8 cellular contexts compared by ENCODE assay signal in genomic region chr14:105480807-105481801, GRCh38. TPM values are rescaled to one million over a fixed set of nuclear protein-coding genes. Genes with fewer than 3 reads are reported as not detected.
DNase-seq lines count a peak whose midpoint lies in the region; ATAC-seq and TF ChIP-seq lines count a peak whose summit lies in the region.

No MANE protein-coding gene starts in this region.

- DNase-seq in GDM1 (lab: John Stamatoyannopoulos, UW) = peak; percentile 69
- DNase-seq in NCI-H1694 (lab: John Stamatoyannopoulos, UW) = peak; percentile 91
- peak; percentile 85 to 97 (median 85) for DNase-seq in T-helper 17 cell
- DNase-seq in amygdala (lab: John Stamatoyannopoulos, UW) = peak; percentile 53 to 98 (median 88)
- DNase-seq in left ventricle myocardium superior = peak; percentile 94
- DNase-seq in vagina (ENCODE audit: extremely low spot score in 2 of 2) = no peak

- H3K9ac ChIP-seq in rectal smooth muscle tissue (ENCODE audit: low read length) = peak overlapping the region; percentile 90

- H3K4me3 ChIP-seq in rectal smooth muscle tissue (ENCODE audit: low read length) (peak overlapping the region; percentile 87), vagina (peak overlapping the region; percentile 38 to 45)

- H3K4me1 ChIP-seq in rectal smooth muscle tissue (ENCODE audit: control insufficient read depth, insufficient read depth, low read length) (peaks cover 32% of the 10 kb centered on the region), vagina (peaks cover 92% of the 10 kb centered on the region)

- ATAC-seq in HG02642 (IDR thresholded peaks at IDR 0.05; ENCODE audit: poor library complexity, unreplicated experiment) (peak; percentile 50), T-helper 17 cell (peak; percentile 58), left ventricle myocardium superior (peak; percentile 71)

- intact Hi-C loops in left ventricle myocardium superior (cut with micrococcal nuclease) = no loop called here
- intact Hi-C loops in vagina (cut with DNase I) = loop anchor here (5.0 kb wide), 1 partner anchor 394 kb away; no protein-coding TSS in a partner anchor

- H3K27me3 ChIP-seq in rectal smooth muscle tissue (ENCODE audit: control insufficient read depth, insufficient read depth, low read length) (peaks cover 13% of the 10 kb centered on the region), vagina (no peaks in the 10 kb centered on the region)

- H3K36me3 ChIP-seq in rectal smooth muscle tissue (ENCODE audit: control insufficient read depth, insufficient read depth, low read length) = no peaks in the 10 kb centered on the region
- no peaks in the 10 kb centered on the region for H3K36me3 ChIP-seq in vagina

- H3K9me3 ChIP-seq in T-helper 17 cell (ENCODE audit: control insufficient read depth, low read length, poor library complexity, severe bottlenecking) = no peaks in the 10 kb centered on the region
- H3K9me3 ChIP-seq in vagina = no peaks in the 10 kb centered on the region

- TF ChIP-seq POLR2A in vagina (IDR thresholded peaks at IDR 0.05) = no peak

- H3K4me3 Mint-ChIP-seq in T-helper 17 cell = peak overlapping the region; percentile 89

- H3K4me1 Mint-ChIP-seq in T-helper 17 cell = peaks cover 45% of the 10 kb centered on the region

- peak; percentile 92 to 97 (median 94) for TF ChIP-seq CTCF in vagina (IDR thresholded peaks at IDR 0.05)

- peak overlapping the region; percentile 99 for H3K27ac Mint-ChIP-seq in T-helper 17 cell

- H3K27me3 Mint-ChIP-seq in T-helper 17 cell = no peaks in the 10 kb centered on the region

- H3K27ac ChIP-seq in rectal smooth muscle tissue (ENCODE audit: low read depth, low read length) (peak overlapping the region; percentile 98), vagina (peak overlapping the region; percentile 97)

- H3K36me3 Mint-ChIP-seq in T-helper 17 cell (ENCODE audit: low read depth) = peaks cover 2% of the 10 kb centered on the region

RNA-seq across cellular contexts. Expression of gene CRIP1, which starts 5.6 kb away (rescaled TPM):
- total RNA-seq in T-helper 17 cell (100 to 1,000 TPM; 451 to 842 TPM), left ventricle myocardium superior (59.4 TPM), vagina (7.6 TPM)

RNA-seq across cellular contexts. Expression of gene CRIP2, which starts 6.5 kb away (rescaled TPM):
- 10 to 100 TPM; 51.6 to 58.8 TPM for total RNA-seq in T-helper 17 cell
- 1,036 TPM for total RNA-seq in left ventricle myocardium superior
- total RNA-seq in vagina = 126 TPM

RNA-seq across cellular contexts. Expression of gene TEDC1, which starts 9.9 kb away (rescaled TPM):
- 100 to 1,000 TPM; 141 to 361 TPM for total RNA-seq in T-helper 17 cell
- 5.1 TPM for total RNA-seq in left ventricle myocardium superior
- total RNA-seq in vagina = 5.9 TPM

RNA-seq across cellular contexts. Expression of gene TMEM121, which starts 45.3 kb away (rescaled TPM):
- total RNA-seq in T-helper 17 cell = 1 to 10 TPM in 1 of 2 donors, under 1 TPM in 1; 0.85 to 2.6 TPM
- total RNA-seq in left ventricle myocardium superior = 4.0 TPM
- total RNA-seq in vagina = 9.3 TPM

Comparison
In these comparisons a context has a peak if more than half of its experiments do, and no peak if none do; other contexts are left out.
1. DNase-seq: peak in GDM1 (single experiment), NCI-H1694 (single experiment), T-helper 17 cell (3 of 3), amygdala (56 of 56) and left ventricle myocardium superior (single experiment); none in vagina (0 of 2).
2. RNA of gene TEDC1, which starts 9.9 kb away (total RNA-seq): 141 to 361 TPM in T-helper 17 cell; 5.9 TPM in vagina (single experiment) and 5.1 TPM in left ventricle myocardium superior (single experiment); every median in the first group is over 10 times any median in the second.
3. Peak in every context shown above with its lines, with median percentiles within 50 percentile points of each other: ATAC-seq.